In the genomic region with DNA sequence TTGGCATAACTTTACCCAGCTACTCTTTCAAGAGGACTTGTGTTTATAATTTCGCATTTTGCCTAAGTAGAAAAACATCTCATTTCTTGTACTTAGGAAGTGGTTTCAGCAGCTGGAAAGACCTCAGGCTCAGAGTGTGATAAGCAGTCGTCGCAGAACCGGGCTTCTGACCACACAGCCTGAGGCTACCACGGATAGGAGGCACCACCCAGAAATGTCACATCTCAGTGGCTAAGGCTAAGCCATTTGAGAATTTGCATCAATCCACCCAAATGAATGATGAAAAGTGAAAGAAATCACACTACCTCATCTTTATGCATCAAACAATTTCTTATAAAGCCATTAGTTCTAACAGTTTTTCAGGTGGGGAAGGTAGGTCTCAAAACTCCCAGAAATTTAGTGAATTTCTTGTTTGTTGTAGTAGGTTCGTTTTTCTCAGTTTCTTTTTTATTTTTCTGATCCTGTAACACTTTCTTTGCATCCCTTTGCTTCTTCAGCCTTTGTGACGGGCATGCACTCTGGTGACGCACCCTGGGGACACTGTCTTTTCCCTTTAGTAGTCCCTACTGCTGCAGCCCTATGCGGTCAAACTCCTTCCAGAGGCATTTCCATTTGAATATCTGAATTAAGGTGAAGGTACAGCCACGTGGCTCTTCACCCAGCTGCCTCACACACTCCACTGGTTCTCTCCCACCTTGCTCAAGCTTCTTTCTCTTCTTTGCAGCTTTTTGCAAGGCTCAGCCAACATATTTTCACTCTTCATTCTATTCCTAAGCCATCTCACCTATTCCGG, we compare ENCODE assay signal across 9 cellular contexts.
DNase-seq lines count a peak whose midpoint lies in the region; ATAC-seq, FAIRE-seq and TF ChIP-seq lines count a peak whose summit lies in the region.
"Had no signal": no experiment of that assay in that cellular context is flagged by ENCODE, and none has a peak within 500 bp of the region (broad histone marks: within the 10 kb centered on the region; RNA-seq: fewer than 3 reads in every experiment).

No MANE protein-coding gene starts in this region.

- no peaks in the 10 kb centered on the region for H3K27me3 ChIP-seq in upper lobe of right lung

- TF ChIP-seq CTCF in upper lobe of right lung (IDR thresholded peaks at IDR 0.05) = no peak
- TF ChIP-seq CTCF in kidney (IDR thresholded peaks at IDR 0.05; ENCODE audit: borderline replicate concordance, extremely low read depth, insufficient read depth) = no peak
- no peak for TF ChIP-seq CTCF in mesothelial cell of epicardium (IDR thresholded peaks at IDR 0.05; ENCODE audit: unreplicated experiment)

- peaks cover 17% of the 10 kb centered on the region for H3K4me1 ChIP-seq in upper lobe of right lung
- no peaks in the 10 kb centered on the region for H3K4me1 ChIP-seq in kidney (ENCODE audit: control insufficient read depth in 1 of 2, insufficient read depth in 1 of 2, low read depth in 1 of 2, low read length in 2 of 2)

- H3K4me3 ChIP-seq in upper lobe of right lung (no peak overlapping the region), kidney (ENCODE audit: low read length in 2 of 2) (no peak overlapping the region)

- CTCF ChIA-PET in activated naive CD4-positive, alpha-beta T cell treated with anti-CD3 and anti-CD28 coated beads, Interleukin-2, amount 10 ng/mL, durations not matched to agents 7 days and 5 days (lab: Charles Lee) = no interaction called here

- DNase-seq in activated naive CD4-positive, alpha-beta T cell treated with anti-CD3 and anti-CD28 coated beads, Interleukin-2, amount 10 ng/mL, durations not matched to agents 7 days and 5 days = peak; percentile 75
- DNase-seq in activated naive CD4-positive, alpha-beta T cell treated with anti-CD3 and anti-CD28 coated beads, Interleukin-2, amount 50 U/mL, for 16 hours = no peak
- DNase-seq in NAMALWA (ENCODE audit: low spot score) (peak; percentile 58), dedifferentiated amniotic fluid mesenchymal stem cell (ENCODE audit: extremely low spot score) (peak; percentile 59), upper lobe of right lung (no peak), kidney (no peak), mesothelial cell of epicardium (ENCODE audit: low spot score in 2 of 2, unreplicated experiment in 2 of 2) (no peak)

- H3K4me3 Mint-ChIP-seq in activated naive CD4-positive, alpha-beta T cell treated with anti-CD3 and anti-CD28 coated beads, Interleukin-2, amount 10 ng/mL, durations not matched to agents 7 days and 5 days = peak overlapping the region; percentile 43
- H3K4me3 Mint-ChIP-seq in mesothelial cell of epicardium = no peak overlapping the region
- H3K4me3 Mint-ChIP-seq: nephron had no signal

- ATAC-seq in HG02610 (IDR thresholded peaks at IDR 0.05; ENCODE audit: unreplicated experiment) (peak; percentile 68), upper lobe of right lung (peak; percentile 79)

- intact Hi-C loops in upper lobe of right lung (cut with DNase I) (no loop called here), kidney (cut with DNase I) (no loop called here)

- H3K9ac ChIP-seq in kidney (ENCODE audit: low read length in 2 of 2) = no peak overlapping the region

- H3K36me3 ChIP-seq in upper lobe of right lung (no peaks in the 10 kb centered on the region), kidney (ENCODE audit: control insufficient read depth in 1 of 2, insufficient read depth in 2 of 2, low read length in 2 of 2) (no peaks in the 10 kb centered on the region)

- no peak for FAIRE-seq in kidney (lab: Jason Lieb, UNC)

- no peaks in the 10 kb centered on the region for H3K9me3 Mint-ChIP-seq in activated naive CD4-positive, alpha-beta T cell treated with anti-CD3 and anti-CD28 coated beads, Interleukin-2, amount 10 ng/mL, durations not matched to agents 7 days and 5 days
- no peaks in the 10 kb centered on the region for H3K9me3 Mint-ChIP-seq in mesothelial cell of epicardium
- H3K9me3 Mint-ChIP-seq: nephron had no signal

- peaks cover 16% of the 10 kb centered on the region for H3K27me3 Mint-ChIP-seq in activated naive CD4-positive, alpha-beta T cell treated with anti-CD3 and anti-CD28 coated beads, Interleukin-2, amount 10 ng/mL, durations not matched to agents 7 days and 5 days
- peaks cover 4% of the 10 kb centered on the region for H3K27me3 Mint-ChIP-seq in mesothelial cell of epicardium (ENCODE audit: low read depth)

- H3K4me1 Mint-ChIP-seq in activated naive CD4-positive, alpha-beta T cell treated with anti-CD3 and anti-CD28 coated beads, Interleukin-2, amount 10 ng/mL, durations not matched to agents 7 days and 5 days = peaks cover 81% of the 10 kb centered on the region
- H3K4me1 Mint-ChIP-seq in mesothelial cell of epicardium = no peaks in the 10 kb centered on the region

- H3K27ac ChIP-seq in upper lobe of right lung (no peak overlapping the region), kidney (ENCODE audit: low read depth in 2 of 2, low read length in 2 of 2) (no peak overlapping the region)

- H3K27ac Mint-ChIP-seq in activated naive CD4-positive, alpha-beta T cell treated with anti-CD3 and anti-CD28 coated beads, Interleukin-2, amount 10 ng/mL, durations not matched to agents 7 days and 5 days = peak overlapping the region; percentile 73
- no peak overlapping the region for H3K27ac Mint-ChIP-seq in mesothelial cell of epicardium
- H3K27ac Mint-ChIP-seq: nephron had no signal

- no peaks in the 10 kb centered on the region for H3K9me3 ChIP-seq in upper lobe of right lung
- no peaks in the 10 kb centered on the region for H3K9me3 ChIP-seq in kidney (ENCODE audit: control insufficient read depth in 1 of 2, low read length in 2 of 2)

- H3K36me3 Mint-ChIP-seq in activated naive CD4-positive, alpha-beta T cell treated with anti-CD3 and anti-CD28 coated beads, Interleukin-2, amount 10 ng/mL, durations not matched to agents 7 days and 5 days = peaks cover 6% of the 10 kb centered on the region
- no peaks in the 10 kb centered on the region for H3K36me3 Mint-ChIP-seq in mesothelial cell of epicardium

Comparison
In these comparisons a context has a peak if more than half of its experiments do, and no peak if none do; other contexts are left out.
1. DNase-seq: peak in activated naive CD4-positive, alpha-beta T cell treated with anti-CD3 and anti-CD28 coated beads, Interleukin-2, amount 10 ng/mL, durations not matched to agents 7 days and 5 days (single experiment), NAMALWA (single experiment) and dedifferentiated amniotic fluid mesenchymal stem cell (single experiment); none in activated naive CD4-positive, alpha-beta T cell treated with anti-CD3 and anti-CD28 coated beads, Interleukin-2, amount 50 U/mL, for 16 hours (single experiment), upper lobe of right lung (single experiment), kidney (single experiment) and mesothelial cell of epicardium (0 of 2).